In the genomic region with DNA sequence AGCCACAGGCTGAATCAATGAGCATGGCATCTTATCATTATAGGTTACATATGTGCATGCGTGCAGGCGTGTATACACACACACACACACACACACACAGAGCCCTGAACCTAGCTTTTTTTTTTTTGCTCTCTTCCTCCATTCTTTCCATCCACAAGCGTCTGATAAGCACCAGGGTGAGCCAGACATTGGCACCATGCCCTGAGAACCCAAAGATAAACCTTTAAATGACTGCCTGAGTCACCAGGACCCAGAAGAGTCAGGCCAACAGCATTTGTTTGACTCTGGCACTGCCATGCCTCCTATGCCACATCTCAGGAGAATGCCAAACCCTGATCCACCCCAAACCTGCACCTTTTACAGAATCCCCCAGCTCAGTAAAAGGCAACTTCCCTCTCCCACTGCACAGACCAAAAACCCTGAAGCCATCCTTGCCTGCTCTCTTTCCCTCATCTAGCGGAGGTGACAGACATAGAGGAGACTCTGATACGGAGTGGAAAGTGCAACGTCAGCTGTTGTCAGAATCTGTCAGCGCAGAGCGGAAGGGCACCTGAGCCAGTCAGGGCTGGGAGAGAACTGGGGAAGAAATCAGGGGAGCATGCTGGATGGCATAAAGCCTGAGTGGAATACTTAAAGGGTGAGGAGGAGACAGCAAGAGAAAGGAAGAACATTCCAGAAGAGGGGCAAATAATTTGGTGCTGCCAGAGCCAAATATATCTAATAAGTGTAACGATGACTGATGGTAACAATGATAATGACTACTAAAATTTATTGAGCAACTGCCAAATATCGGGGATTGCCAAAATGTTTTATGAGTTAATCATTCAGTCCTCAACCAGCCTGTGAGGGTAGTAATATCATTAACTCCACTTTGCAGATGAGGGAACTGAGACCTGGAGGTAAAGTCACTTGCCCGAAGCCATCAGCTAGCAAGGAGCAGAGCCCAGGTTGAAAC, we compare ENCODE assay signal across 8 cellular contexts. TPM values are rescaled to one million over a fixed set of nuclear protein-coding genes. Genes with fewer than 3 reads are reported as not detected.
DNase-seq lines count a peak whose midpoint lies in the region; ATAC-seq and TF ChIP-seq lines count a peak whose summit lies in the region.

No MANE protein-coding gene starts in this region.

- H3K27ac Mint-ChIP-seq in activated CD4-positive, alpha-beta memory T cell treated with anti-CD3 and anti-CD28 coated beads for 36 hours: peak overlapping the region; percentile 38

- H3K4me1 ChIP-seq in ACC112 (ENCODE audit: control insufficient read depth, insufficient read depth, low read length, unreplicated experiment): peaks cover 41% of the 10 kb centered on the region
- peaks cover 45% of the 10 kb centered on the region for H3K4me1 ChIP-seq in suprapubic skin

- H3K9me3 Mint-ChIP-seq in activated CD4-positive, alpha-beta memory T cell treated with anti-CD3 and anti-CD28 coated beads for 36 hours: no peaks in the 10 kb centered on the region

- H3K36me3 ChIP-seq in ACC112 (ENCODE audit: insufficient read depth, low read length) (peaks cover 30% of the 10 kb centered on the region), KOPT-K1 (ENCODE audit: insufficient read depth, low read length) (peaks cover 34% of the 10 kb centered on the region), suprapubic skin (peaks cover 4% of the 10 kb centered on the region)

- H3K27ac ChIP-seq in ACC112 (ENCODE audit: low read depth, low read length) (peak overlapping the region; percentile 92), KOPT-K1 (ENCODE audit: low read depth, low read length, poor library complexity, severe bottlenecking) (peak overlapping the region; percentile 6), suprapubic skin (no peak overlapping the region)

- H3K9me3 ChIP-seq in KOPT-K1 (ENCODE audit: insufficient read depth, low read length, poor library complexity, severe bottlenecking): no peaks in the 10 kb centered on the region
- H3K9me3 ChIP-seq in suprapubic skin: no peaks in the 10 kb centered on the region

- 42% methylated on average over 11 of the region's 11 CpGs for WGBS in suprapubic skin

- ATAC-seq in HG03175 (IDR thresholded peaks at IDR 0.05; ENCODE audit: unreplicated experiment): no peak

- H3K79me2 ChIP-seq in ACC112 (ENCODE audit: control insufficient read depth, insufficient read depth, low read length, unreplicated experiment): peaks cover 89% of the 10 kb centered on the region

- no peaks in the 10 kb centered on the region for H3K27me3 Mint-ChIP-seq in activated CD4-positive, alpha-beta memory T cell treated with anti-CD3 and anti-CD28 coated beads for 36 hours

- DNase-seq in activated CD4-positive, alpha-beta memory T cell treated with anti-CD3 and anti-CD28 coated beads for 36 hours: peak; percentile 65
- DNase-seq in fibroblast of mammary gland (ENCODE audit: low read depth) (peak; percentile 84), skeletal muscle cell (ENCODE audit: low read depth) (peak; percentile 34), NOMO-1 treated with dmso at 0.1 percent for 144 hours (lab: John Stamatoyannopoulos, UW; ENCODE audit: unreplicated experiment) (no peak), suprapubic skin (ENCODE audit: low spot score in 2 of 2) (no peak)

- peak overlapping the region; percentile 97 for H3K4me3 ChIP-seq in ACC112 (ENCODE audit: low read depth, low read length)
- no peak overlapping the region for H3K4me3 ChIP-seq in fibroblast of mammary gland (ENCODE audit: control insufficient read depth, low read depth, low read length)
- no peak overlapping the region for H3K4me3 ChIP-seq in skeletal muscle cell (ENCODE audit: low read depth, low read length)
- no peak overlapping the region for H3K4me3 ChIP-seq in suprapubic skin

- no peak for TF ChIP-seq CTCF in fibroblast of mammary gland (conservative IDR thresholded peaks at IDR 0.05; ENCODE audit: control insufficient read depth, insufficient read depth, low read depth, low read length)
- TF ChIP-seq CTCF in suprapubic skin (IDR thresholded peaks at IDR 0.05): no peak

- H3K27me3 ChIP-seq in ACC112 (ENCODE audit: insufficient read depth, low read length): no peaks in the 10 kb centered on the region
- no peaks in the 10 kb centered on the region for H3K27me3 ChIP-seq in suprapubic skin

- intact Hi-C loops in activated CD4-positive, alpha-beta memory T cell treated with anti-CD3 and anti-CD28 coated beads for 36 hours (cut with micrococcal nuclease): loop anchor here (2.0 to 10.0 kb wide), 4 partner anchors 25 to 1493 kb away; a partner anchor contains a TSS

- H3K36me3 Mint-ChIP-seq in activated CD4-positive, alpha-beta memory T cell treated with anti-CD3 and anti-CD28 coated beads for 36 hours: peaks cover 8% of the 10 kb centered on the region

- no peak for TF ChIP-seq POLR2A in suprapubic skin (IDR thresholded peaks at IDR 0.05)

- CTCF ChIA-PET in activated CD4-positive, alpha-beta memory T cell treated with anti-CD3 and anti-CD28 coated beads for 36 hours (lab: Charles Lee): no interaction called here

- TF ChIP-seq EP300 in suprapubic skin (IDR thresholded peaks at IDR 0.05): no peak

- H2AFZ ChIP-seq in ACC112 (ENCODE audit: low read length, unreplicated experiment): no peak overlapping the region

- H3K4me3 Mint-ChIP-seq in activated CD4-positive, alpha-beta memory T cell treated with anti-CD3 and anti-CD28 coated beads for 36 hours: no peak overlapping the region

- POLR2A ChIA-PET in activated CD4-positive, alpha-beta memory T cell treated with anti-CD3 and anti-CD28 coated beads for 36 hours (lab: Charles Lee): interaction anchor here (0.6 kb wide), 1 partner anchor 376 kb away, joined by 4 read pairs; no protein-coding TSS in a partner anchor

- H3K4me1 Mint-ChIP-seq in activated CD4-positive, alpha-beta memory T cell treated with anti-CD3 and anti-CD28 coated beads for 36 hours (ENCODE audit: low read depth): peaks cover 45% of the 10 kb centered on the region

RNA-seq across cellular contexts. Expression of a gene that starts 3.2 kb away (rescaled TPM):
- 10 to 100 TPM; 26.7 to 30.6 TPM for total RNA-seq in activated CD4-positive, alpha-beta memory T cell treated with anti-CD3 and anti-CD28 coated beads for 36 hours
- 10 to 100 TPM; 22.7 to 81.0 (median 27.0) TPM for total RNA-seq in suprapubic skin

Comparison
In these comparisons a context has a peak if more than half of its experiments do, and no peak if none do; other contexts are left out.
1. DNase-seq: peak in activated CD4-positive, alpha-beta memory T cell treated with anti-CD3 and anti-CD28 coated beads for 36 hours (single experiment), fibroblast of mammary gland (single experiment) and skeletal muscle cell (single experiment); none in NOMO-1 treated with dmso at 0.1 percent for 144 hours (single experiment) and suprapubic skin (0 of 2).